In the genomic region with DNA sequence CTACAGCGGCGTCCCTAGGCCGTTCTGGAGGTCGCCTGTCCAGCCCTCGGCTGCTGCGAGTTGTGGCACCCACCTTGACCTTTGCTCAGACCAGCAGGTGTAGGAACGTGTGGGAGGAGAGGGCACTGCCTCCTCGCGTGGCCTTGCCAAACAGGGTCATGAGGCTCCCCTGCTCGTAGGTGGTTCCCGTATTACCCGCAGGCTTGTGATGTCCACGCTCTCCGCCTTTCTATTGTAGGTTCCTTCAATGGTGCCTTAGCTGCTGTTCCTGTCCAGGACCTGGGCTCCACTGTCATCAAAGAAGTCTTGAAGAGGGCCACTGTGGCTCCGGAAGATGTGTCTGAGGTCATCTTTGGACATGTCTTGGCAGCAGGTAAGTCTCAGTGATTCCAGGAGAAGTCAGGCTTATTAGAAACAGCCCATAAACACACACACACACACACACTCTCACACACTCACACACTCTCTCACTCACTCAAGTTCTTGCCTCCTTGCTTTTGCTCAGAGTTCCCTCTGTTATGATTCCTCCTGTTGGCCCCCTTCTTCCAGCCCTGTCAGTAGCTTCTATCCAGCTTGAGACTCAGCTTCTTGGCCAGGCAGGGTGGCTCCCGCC, we compare ENCODE assay signal across 8 cellular contexts. TPM values are rescaled to one million over a fixed set of nuclear protein-coding genes. Genes with fewer than 3 reads are reported as not detected.
DNase-seq lines count a peak whose midpoint lies in the region; ATAC-seq and TF ChIP-seq lines count a peak whose summit lies in the region.

No MANE protein-coding gene starts in this region.

- peak overlapping the region; percentile 66 for H3K4me3 ChIP-seq in epithelial cell of proximal tubule (ENCODE audit: low read depth, low read length)

- H3K9me3 Mint-ChIP-seq in T-helper 2 cell treated with Interferon-gamma antibody and Interleukin-4, amounts not matched to agents 5 μg/mL and 100 μg/mL, for 36 hours: no peaks in the 10 kb centered on the region
- H3K9me3 Mint-ChIP-seq in natural killer cell: no peaks in the 10 kb centered on the region

- H3K27ac Mint-ChIP-seq in T-helper 2 cell treated with Interferon-gamma antibody and Interleukin-4, amounts not matched to agents 5 μg/mL and 100 μg/mL, for 36 hours: peak overlapping the region; percentile 98
- H3K27ac Mint-ChIP-seq in natural killer cell: peak overlapping the region; percentile 64 to 99

- H3K4me1 Mint-ChIP-seq in T-helper 2 cell treated with Interferon-gamma antibody and Interleukin-4, amounts not matched to agents 5 μg/mL and 100 μg/mL, for 36 hours (ENCODE audit: low read depth): peaks cover 52% of the 10 kb centered on the region
- H3K4me1 Mint-ChIP-seq in natural killer cell: peaks cover 30 to 31% of the 10 kb centered on the region in 2 donors

- peaks cover 59% of the 10 kb centered on the region for H3K36me3 Mint-ChIP-seq in T-helper 2 cell treated with Interferon-gamma antibody and Interleukin-4, amounts not matched to agents 5 μg/mL and 100 μg/mL, for 36 hours (ENCODE audit: low read depth)
- H3K36me3 Mint-ChIP-seq in natural killer cell: peaks cover under 1% of the 10 kb centered on the region

- no peak for TF ChIP-seq CTCF in epithelial cell of proximal tubule (conservative IDR thresholded peaks at IDR 0.05; ENCODE audit: low read depth, low read length)
- TF ChIP-seq CTCF in natural killer cell (IDR thresholded peaks at IDR 0.05): no peak

- ATAC-seq in HG02884 (IDR thresholded peaks at IDR 0.05; ENCODE audit: unreplicated experiment) (peak; percentile 5), natural killer cell (peak; percentile 22 to 45 (median 32)), GM18861 (IDR thresholded peaks at IDR 0.05; ENCODE audit: unreplicated experiment) (no peak)

- DNase-seq in DMS 273 (lab: John Stamatoyannopoulos, UW; ENCODE audit: unreplicated experiment) (peak; percentile 33), DMS 273 treated with DMSO at 0.1 percent for 48 hours (lab: John Stamatoyannopoulos, UW) (no peak), epithelial cell of proximal tubule (ENCODE audit: low read depth) (no peak), natural killer cell (peak; percentile 45), GDM1 (lab: John Stamatoyannopoulos, UW) (no peak)
- peak; percentile 24 for DNase-seq in T-helper 2 cell treated with Interferon-gamma antibody and Interleukin-4, amounts not matched to agents 5 μg/mL and 100 μg/mL, for 36 hours (ENCODE audit: low spot score)

- no peaks in the 10 kb centered on the region for H3K27me3 Mint-ChIP-seq in T-helper 2 cell treated with Interferon-gamma antibody and Interleukin-4, amounts not matched to agents 5 μg/mL and 100 μg/mL, for 36 hours (ENCODE audit: low read depth)
- no peaks in the 10 kb centered on the region for H3K27me3 Mint-ChIP-seq in natural killer cell (ENCODE audit: low read depth in 2 of 2)

- intact Hi-C loops in natural killer cell (cut with micrococcal nuclease): loop anchor here (1.0 kb wide), 2 partner anchors 27 to 71 kb away; a partner anchor contains a TSS

- peak overlapping the region; percentile 95 for H3K4me3 Mint-ChIP-seq in T-helper 2 cell treated with Interferon-gamma antibody and Interleukin-4, amounts not matched to agents 5 μg/mL and 100 μg/mL, for 36 hours
- H3K4me3 Mint-ChIP-seq in natural killer cell: peak overlapping the region; percentile 94

RNA-seq across cellular contexts. Expression of a gene that starts 0.9 kb away (rescaled TPM):
- 38.3 and 110 TPM in 2 replicates for total RNA-seq in epithelial cell of proximal tubule
- total RNA-seq in natural killer cell: 10 to 100 TPM; 21.7 to 31.7 (median 26.5) TPM

RNA-seq across cellular contexts. Expression of a gene that starts 26.6 kb away (rescaled TPM):
- total RNA-seq in epithelial cell of proximal tubule (237 and 390 TPM in 2 replicates), natural killer cell (100 to 1,000 TPM; 192 to 230 (median 218) TPM)

RNA-seq across cellular contexts. Expression of a gene that starts 27.5 kb away (rescaled TPM):
- total RNA-seq in epithelial cell of proximal tubule (166 and 183 TPM in 2 replicates), natural killer cell (10 to 100 TPM; 22.3 to 29.6 (median 22.6) TPM)

RNA-seq across cellular contexts. Expression of a gene that starts 35.5 kb away (rescaled TPM):
- total RNA-seq in epithelial cell of proximal tubule (82.3 and 82.5 TPM in 2 replicates), natural killer cell (100 to 1,000 TPM; 141 to 167 (median 164) TPM)

RNA-seq across cellular contexts. Expression of a gene that starts 37.3 kb away (rescaled TPM):
- total RNA-seq in epithelial cell of proximal tubule (not detected in 2 replicates), natural killer cell (under 1 TPM in 1 of 3 donors, not detected in 2; 0.19 TPM)

Comparison
In these comparisons a context has a peak if more than half of its experiments do, and no peak if none do; other contexts are left out.
1. DNase-seq: peak in DMS 273 (single experiment), T-helper 2 cell treated with Interferon-gamma antibody and Interleukin-4, amounts not matched to agents 5 μg/mL and 100 μg/mL, for 36 hours (single experiment) and natural killer cell (single experiment); none in DMS 273 treated with DMSO at 0.1 percent for 48 hours (single experiment), epithelial cell of proximal tubule (single experiment) and GDM1 (single experiment).